37 cellular contexts compared by ENCODE assay signal in the genomic region with DNA sequence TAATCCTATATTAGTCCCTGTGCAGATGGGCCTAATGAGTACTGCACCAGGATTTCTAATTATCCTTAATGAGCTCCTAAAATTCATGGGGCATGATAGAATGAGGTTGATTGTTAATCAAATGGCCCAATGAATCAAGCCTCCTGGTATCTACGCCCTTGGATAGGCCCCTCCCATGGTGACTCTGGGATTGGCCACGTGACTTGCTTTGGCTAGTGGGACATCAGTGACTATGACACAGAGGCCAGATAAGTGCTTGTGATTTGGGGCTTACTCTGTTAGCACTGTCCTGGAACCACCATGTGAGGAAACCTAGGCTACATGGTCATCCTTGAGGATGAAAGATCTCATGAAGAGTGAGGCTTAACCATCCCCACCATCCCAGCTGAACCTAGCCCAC. TPM values are rescaled to one million over a fixed set of nuclear protein-coding genes. Genes with fewer than 3 reads are reported as not detected.
"Had no signal": no experiment of that assay in that cellular context is flagged by ENCODE, and none has a peak within 500 bp of the region (broad histone marks: within the 10 kb centered on the region; RNA-seq: fewer than 3 reads in every experiment).

No MANE protein-coding gene starts in this region.

- FAIRE-seq: astrocyte had no signal

- H3K27me3 Mint-ChIP-seq: activated B cell treated with CpG ODN at 0.5 μM for 24 hours; activated CD4-positive, alpha-beta memory T cell treated with anti-CD3 and anti-CD28 coated beads for 36 hours; activated CD4-positive, alpha-beta T cell treated with anti-CD3 and anti-CD28 coated beads, Interleukin-2, amount 10 ng/mL, durations not matched to agents 24 days and 14 days; activated CD8-positive, alpha-beta T cell treated with anti-CD3 and anti-CD28 coated beads for 36 hours; activated naive CD8-positive, alpha-beta T cell treated with anti-CD3 and anti-CD28 coated beads for 36 hours; activated T-helper 17 cell treated with anti-CD3 and anti-CD28 coated beads, Interleukin-2, amount 50 U/mL, for 72 hours had no signal

- DNase-seq: activated B cell treated with CpG ODN at 0.5 μM for 24 hours; activated CD4-positive, alpha-beta memory T cell treated with anti-CD3 and anti-CD28 coated beads for 36 hours; activated CD4-positive, alpha-beta T cell treated with anti-CD3 and anti-CD28 coated beads for 4 hours; activated CD4-positive, alpha-beta T cell treated with anti-CD3 and anti-CD28 coated beads, Interleukin-2, amount 10 ng/mL, durations not matched to agents 24 days and 14 days; activated CD4-positive, alpha-beta T cell treated with anti-CD3 and anti-CD28 coated beads, Interleukin-2, amount 50 U/mL, for 1 hour; activated CD4-positive, alpha-beta T cell treated with anti-CD3 and anti-CD28 coated beads, Interleukin-2, amount 50 U/mL, for 4 hours; activated CD4-positive, CD25-positive, alpha-beta regulatory T cell treated with anti-CD3 and anti-CD28 coated beads, Interleukin-2, amount 50 U/mL, for 72 hours; activated CD8-positive, alpha-beta memory T cell treated with anti-CD3 and anti-CD28 coated beads, Interleukin-2, amount 50 U/mL, for 4 hours; activated CD8-positive, alpha-beta T cell treated with anti-CD3 and anti-CD28 coated beads for 36 hours; activated effector memory CD4-positive, alpha-beta T cell treated with anti-CD3 and anti-CD28 coated beads, Interleukin-2, amount 50 U/mL, for 16 hours; activated gamma-delta T cell treated with Interleukin-2 at 50 U/mL for 16 hours; activated naive CD4-positive, alpha-beta T cell; activated naive CD4-positive, alpha-beta T cell treated with anti-CD3 and anti-CD28 coated beads for 36 hours; activated naive CD4-positive, alpha-beta T cell treated with anti-CD3 and anti-CD28 coated beads, Interleukin-2, amount 50 U/mL, for 16 hours; activated naive CD8-positive, alpha-beta T cell treated with anti-CD3 and anti-CD28 coated beads for 36 hours; activated T-cell treated with anti-CD3 and anti-CD28 coated beads for 4 hours; activated T-cell treated with anti-CD3 and anti-CD28 coated beads, Interleukin-2, amount 50 U/mL, for 1 hour; activated T-cell treated with anti-CD3 and anti-CD28 coated beads, Interleukin-2, amount 50 U/mL, for 4 hours; activated T-cell treated with anti-CD3 and anti-CD28 coated beads, Interleukin-2, amount 50 U/mL, for 72 hours; amniotic stem cell; aorta; body of pancreas; brain microvascular endothelial cell; central memory CD4-positive, alpha-beta T cell; T-helper 1 cell; T-helper 2 cell; T-helper 9 cell had no signal

- H3K27ac ChIP-seq: adrenal gland, body of pancreas, brain microvascular endothelial cell, breast epithelium, VCaP had no signal

- H3K4me3 Mint-ChIP-seq: activated B cell treated with CpG ODN at 0.5 μM for 24 hours; activated CD4-positive, alpha-beta memory T cell treated with anti-CD3 and anti-CD28 coated beads for 36 hours; activated CD4-positive, alpha-beta T cell treated with anti-CD3 and anti-CD28 coated beads, Interleukin-2, amount 10 ng/mL, durations not matched to agents 24 days and 14 days; activated CD8-positive, alpha-beta T cell treated with anti-CD3 and anti-CD28 coated beads for 36 hours; activated naive CD4-positive, alpha-beta T cell treated with anti-CD3 and anti-CD28 coated beads for 36 hours; activated naive CD8-positive, alpha-beta T cell treated with anti-CD3 and anti-CD28 coated beads for 36 hours; activated T-cell treated with anti-CD3 and anti-CD28 coated beads, Interleukin-2, amount 50 U/mL, for 4 hours; activated T-cell treated with anti-CD3 and anti-CD28 coated beads, Interleukin-2, amount 50 U/mL, for 72 hours; activated T-helper 1 cell treated with anti-CD3 and anti-CD28 coated beads, Interleukin-12 subunit alpha, Interleukin-12 subunit beta, Interleukin-2, Interleukin-4 antibody, amounts not matched to agents 30 ng/mL and 10 ng/mL and 1 ng/mL, durations not matched to agents 14 hours and 24 hours and 36 hours; activated T-helper 17 cell treated with anti-CD3 and anti-CD28 coated beads, Interleukin-2, amount 50 U/mL, for 72 hours; T-helper 1 cell treated with Interleukin-12 subunit alpha and Interleukin-12 subunit beta and Interleukin-4 antibody, amounts not matched to agents 30 μg/mL and 1 μg/mL, for 36 hours; T-helper 2 cell treated with Interferon-gamma antibody and Interleukin-4, amounts not matched to agents 5 μg/mL and 100 μg/mL, for 36 hours had no signal

- H3K27me3 ChIP-seq: adrenal gland, body of pancreas, brain microvascular endothelial cell, breast epithelium had no signal

- H3K4me1 ChIP-seq: body of pancreas had no signal

- H3K36me3 Mint-ChIP-seq: activated CD4-positive, alpha-beta memory T cell treated with anti-CD3 and anti-CD28 coated beads for 36 hours; activated naive CD4-positive, alpha-beta T cell treated with anti-CD3 and anti-CD28 coated beads, Interleukin-2, amount 50 U/mL, for 72 hours; activated naive CD8-positive, alpha-beta T cell treated with anti-CD3 and anti-CD28 coated beads for 36 hours had no signal

- H3K9me3 Mint-ChIP-seq: activated B cell treated with CpG ODN at 0.5 μM for 24 hours; activated CD4-positive, alpha-beta memory T cell treated with anti-CD3 and anti-CD28 coated beads for 36 hours; activated CD4-positive, alpha-beta T cell treated with anti-CD3 and anti-CD28 coated beads, Interleukin-2, amount 10 ng/mL, durations not matched to agents 24 days and 14 days; activated CD8-positive, alpha-beta T cell treated with anti-CD3 and anti-CD28 coated beads for 36 hours; activated naive CD4-positive, alpha-beta T cell treated with anti-CD3 and anti-CD28 coated beads for 36 hours; activated naive CD4-positive, alpha-beta T cell treated with anti-CD3 and anti-CD28 coated beads, Interleukin-2, amount 50 U/mL, for 72 hours; activated naive CD8-positive, alpha-beta T cell treated with anti-CD3 and anti-CD28 coated beads for 36 hours; activated T-cell treated with anti-CD3 and anti-CD28 coated beads, Interleukin-2, amount 50 U/mL, for 4 hours; activated T-cell treated with anti-CD3 and anti-CD28 coated beads, Interleukin-2, amount 50 U/mL, for 72 hours; activated T-helper 1 cell treated with anti-CD3 and anti-CD28 coated beads, Interleukin-12 subunit alpha, Interleukin-12 subunit beta, Interleukin-2, Interleukin-4 antibody, amounts not matched to agents 30 ng/mL and 10 ng/mL and 1 ng/mL, durations not matched to agents 14 hours and 24 hours and 36 hours; activated T-helper 17 cell treated with anti-CD3 and anti-CD28 coated beads, Interleukin-2, amount 50 U/mL, for 72 hours; T-helper 1 cell treated with Interleukin-12 subunit alpha and Interleukin-12 subunit beta and Interleukin-4 antibody, amounts not matched to agents 30 μg/mL and 1 μg/mL, for 36 hours; T-helper 2 cell treated with Interferon-gamma antibody and Interleukin-4, amounts not matched to agents 5 μg/mL and 100 μg/mL, for 36 hours had no signal

- H3K27ac Mint-ChIP-seq: activated B cell treated with CpG ODN at 0.5 μM for 24 hours; activated CD4-positive, alpha-beta memory T cell treated with anti-CD3 and anti-CD28 coated beads for 36 hours; activated CD4-positive, alpha-beta T cell treated with anti-CD3 and anti-CD28 coated beads, Interleukin-2, amount 10 ng/mL, durations not matched to agents 24 days and 14 days; activated CD8-positive, alpha-beta T cell treated with anti-CD3 and anti-CD28 coated beads for 36 hours; activated naive CD4-positive, alpha-beta T cell treated with anti-CD3 and anti-CD28 coated beads for 36 hours; activated naive CD4-positive, alpha-beta T cell treated with anti-CD3 and anti-CD28 coated beads, Interleukin-2, amount 50 U/mL, for 72 hours; activated naive CD8-positive, alpha-beta T cell treated with anti-CD3 and anti-CD28 coated beads for 36 hours; activated T-cell treated with anti-CD3 and anti-CD28 coated beads, Interleukin-2, amount 50 U/mL, for 72 hours; activated T-helper 1 cell treated with anti-CD3 and anti-CD28 coated beads, Interleukin-12 subunit alpha, Interleukin-12 subunit beta, Interleukin-2, Interleukin-4 antibody, amounts not matched to agents 30 ng/mL and 10 ng/mL and 1 ng/mL, durations not matched to agents 14 hours and 24 hours and 36 hours; activated T-helper 17 cell treated with anti-CD3 and anti-CD28 coated beads, Interleukin-2, amount 50 U/mL, for 72 hours; T-helper 1 cell treated with Interleukin-12 subunit alpha and Interleukin-12 subunit beta and Interleukin-4 antibody, amounts not matched to agents 30 μg/mL and 1 μg/mL, for 36 hours; T-helper 2 cell treated with Interferon-gamma antibody and Interleukin-4, amounts not matched to agents 5 μg/mL and 100 μg/mL, for 36 hours had no signal

- H3K9me3 ChIP-seq: adrenal gland, body of pancreas, breast epithelium had no signal

- H3K4me1 Mint-ChIP-seq: activated B cell treated with CpG ODN at 0.5 μM for 24 hours; activated CD4-positive, alpha-beta T cell treated with anti-CD3 and anti-CD28 coated beads, Interleukin-2, amount 10 ng/mL, durations not matched to agents 24 days and 14 days; activated naive CD8-positive, alpha-beta T cell treated with anti-CD3 and anti-CD28 coated beads for 36 hours; activated T-helper 17 cell treated with anti-CD3 and anti-CD28 coated beads, Interleukin-2, amount 50 U/mL, for 72 hours had no signal

- H3K4me3 ChIP-seq: adrenal gland, body of pancreas, breast epithelium had no signal

- ATAC-seq: activated CD8-positive, alpha-beta T cell treated with anti-CD3 and anti-CD28 coated beads for 36 hours; activated naive CD4-positive, alpha-beta T cell treated with anti-CD3 and anti-CD28 coated beads, Interleukin-2, amount 50 U/mL, for 72 hours; activated T-cell treated with anti-CD3 and anti-CD28 coated beads, Interleukin-2, amount 50 U/mL, for 4 hours; activated T-cell treated with anti-CD3 and anti-CD28 coated beads, Interleukin-2, amount 50 U/mL, for 72 hours; activated T-helper 17 cell treated with anti-CD3 and anti-CD28 coated beads, Interleukin-2, amount 50 U/mL, for 72 hours; body of pancreas had no signal

- H3K36me3 ChIP-seq: adrenal gland, brain microvascular endothelial cell, breast epithelium had no signal

RNA-seq across cellular contexts. Expression of a gene that starts 41.7 kb away (rescaled TPM):
- total RNA-seq: activated B cell treated with CpG ODN at 0.5 μM for 24 hours; activated CD4-positive, alpha-beta memory T cell treated with anti-CD3 and anti-CD28 coated beads for 36 hours; activated CD4-positive, alpha-beta T cell treated with anti-CD3 and anti-CD28 coated beads, Interleukin-2, amount 10 ng/mL, durations not matched to agents 24 days and 14 days; activated CD8-positive, alpha-beta memory T cell treated with anti-CD3 and anti-CD28 coated beads for 36 hours; activated CD8-positive, alpha-beta T cell treated with anti-CD3 and anti-CD28 coated beads for 36 hours; activated naive CD4-positive, alpha-beta T cell treated with anti-CD3 and anti-CD28 coated beads for 36 hours; activated naive CD8-positive, alpha-beta T cell treated with anti-CD3 and anti-CD28 coated beads for 36 hours; activated T-helper 1 cell treated with anti-CD3 and anti-CD28 coated beads, Interleukin-12 subunit alpha, Interleukin-12 subunit beta, Interleukin-2, Interleukin-4 antibody, amounts not matched to agents 30 ng/mL and 10 ng/mL and 1 ng/mL, durations not matched to agents 14 hours and 24 hours and 36 hours; activated T-helper 17 cell treated with anti-CD3 and anti-CD28 coated beads, Interleukin-2, amount 50 U/mL, for 72 hours had no signal
